1 cellular context compared by ENCODE assay signal in genomic region chr5:76457685-76458491, GRCh38.
TF ChIP-seq lines count a peak whose summit lies in the region.

No MANE protein-coding gene starts in this region.

TF ChIP-seq in HepG2, 621 proteins besides CTCF, POLR2A, EP300 and RAD21 (continued from another document and continues in another):
- no peak for TF ChIP-seq MLXIP (CRISPR knock-in tag; IDR thresholded peaks at IDR 0.05; ENCODE audit: borderline replicate concordance)
- no peak for TF ChIP-seq ZNF607 (CRISPR knock-in tag; IDR thresholded peaks at IDR 0.05; ENCODE audit: borderline replicate concordance)
- TF ChIP-seq ZNF629 (CRISPR knock-in tag; conservative IDR thresholded peaks at IDR 0.05), result no peak
- TF ChIP-seq ZNF232 (CRISPR knock-in tag; IDR thresholded peaks at IDR 0.05; ENCODE audit: borderline replicate concordance), result no peak
- no peak for TF ChIP-seq ZNF30 (CRISPR knock-in tag; IDR thresholded peaks at IDR 0.05)
- no peak for TF ChIP-seq ZNF572 (CRISPR knock-in tag; IDR thresholded peaks at IDR 0.05)
- TF ChIP-seq ZNF225 (CRISPR knock-in tag; IDR thresholded peaks at IDR 0.05), result no peak
- no peak for TF ChIP-seq ZNF816 (CRISPR knock-in tag; IDR thresholded peaks at IDR 0.05; ENCODE audit: borderline replicate concordance)
- TF ChIP-seq RNF219 (CRISPR knock-in tag; IDR thresholded peaks at IDR 0.05), result no peak
- TF ChIP-seq ARID2 (CRISPR knock-in tag; IDR thresholded peaks at IDR 0.05; ENCODE audit: borderline replicate concordance), result no peak
- no peak for TF ChIP-seq GTF3A (CRISPR knock-in tag; conservative IDR thresholded peaks at IDR 0.05)
- no peak for TF ChIP-seq ZNF709 (CRISPR knock-in tag; IDR thresholded peaks at IDR 0.05)
- no peak for TF ChIP-seq KLF13 (CRISPR knock-in tag; IDR thresholded peaks at IDR 0.05)
- TF ChIP-seq GABPB1 (CRISPR knock-in tag; IDR thresholded peaks at IDR 0.05), result no peak
- TF ChIP-seq CREM (IDR thresholded peaks at IDR 0.05), result no peak
- no peak for TF ChIP-seq CREM (CRISPR knock-in tag; IDR thresholded peaks at IDR 0.05)
- TF ChIP-seq ZNF276 (CRISPR knock-in tag; IDR thresholded peaks at IDR 0.05; ENCODE audit: low read depth), result no peak
- TF ChIP-seq ZNF484 (CRISPR knock-in tag; IDR thresholded peaks at IDR 0.05; ENCODE audit: borderline replicate concordance, low read depth), result no peak
- TF ChIP-seq ZFX (CRISPR knock-in tag; IDR thresholded peaks at IDR 0.05; ENCODE audit: low read depth), result peak; percentile 48; the same call in 1 of the 2 replicates
- TF ChIP-seq ZNF17 (CRISPR knock-in tag; IDR thresholded peaks at IDR 0.05), result no peak
- no peak for TF ChIP-seq ZNF253 (CRISPR knock-in tag; IDR thresholded peaks at IDR 0.05; ENCODE audit: borderline replicate concordance)
- no peak for TF ChIP-seq TSC22D2 (CRISPR knock-in tag; IDR thresholded peaks at IDR 0.05; ENCODE audit: borderline replicate concordance)
- no peak for TF ChIP-seq ATF7 (IDR thresholded peaks at IDR 0.05)
- no peak for TF ChIP-seq ATF7 (CRISPR knock-in tag; IDR thresholded peaks at IDR 0.05)
- TF ChIP-seq ZNF563 (CRISPR knock-in tag; IDR thresholded peaks at IDR 0.05), result no peak
- TF ChIP-seq ZBTB49 (CRISPR knock-in tag; IDR thresholded peaks at IDR 0.05; ENCODE audit: borderline replicate concordance), result no peak
- peak; percentile 56; the same call in 1 of the 2 replicates for TF ChIP-seq HMG20A (CRISPR knock-in tag; IDR thresholded peaks at IDR 0.05; ENCODE audit: borderline replicate concordance)
- peak; percentile 26; the same call in 1 of the 2 replicates for TF ChIP-seq ZNF788 (CRISPR knock-in tag; IDR thresholded peaks at IDR 0.05; ENCODE audit: borderline replicate concordance)
- TF ChIP-seq GLI4 (CRISPR knock-in tag; IDR thresholded peaks at IDR 0.05; ENCODE audit: borderline replicate concordance), result no peak
- TF ChIP-seq ZFP62 (CRISPR knock-in tag; IDR thresholded peaks at IDR 0.05), result no peak
- TF ChIP-seq PHF5A (CRISPR knock-in tag; IDR thresholded peaks at IDR 0.05; ENCODE audit: low read depth, unreplicated experiment), result no peak
- peak; percentile 46; the same call in 1 of the 2 replicates for TF ChIP-seq ELF1 (CRISPR knock-in tag; IDR thresholded peaks at IDR 0.05)
- peak; percentile 43; the same call in 1 of the 2 replicates for TF ChIP-seq IRF2 (CRISPR knock-in tag; IDR thresholded peaks at IDR 0.05)
- TF ChIP-seq GPN1 (CRISPR knock-in tag; IDR thresholded peaks at IDR 0.05; ENCODE audit: borderline replicate concordance), result no peak
- TF ChIP-seq ZNF503 (CRISPR knock-in tag; IDR thresholded peaks at IDR 0.05), result no peak
- no peak for TF ChIP-seq CBFB (CRISPR knock-in tag; IDR thresholded peaks at IDR 0.05)
- no peak for TF ChIP-seq ZFP41 (CRISPR knock-in tag; IDR thresholded peaks at IDR 0.05; ENCODE audit: borderline replicate concordance)
- TF ChIP-seq SOX6 (IDR thresholded peaks at IDR 0.05), result no peak
- TF ChIP-seq SOX6 (CRISPR knock-in tag; IDR thresholded peaks at IDR 0.05), result peak; percentile 49
- TF ChIP-seq KAT7 (CRISPR knock-in tag; IDR thresholded peaks at IDR 0.05; ENCODE audit: borderline replicate concordance), result no peak
- TF ChIP-seq ZBTB26 (CRISPR knock-in tag; IDR thresholded peaks at IDR 0.05; ENCODE audit: borderline replicate concordance), result no peak
- TF ChIP-seq ZNF891 (CRISPR knock-in tag; IDR thresholded peaks at IDR 0.05), result no peak
- no peak for TF ChIP-seq TAF15 (IDR thresholded peaks at IDR 0.05; ENCODE audit: low read depth, low read length, poor library complexity, severe bottlenecking)
- TF ChIP-seq CCAR2 (optimal IDR thresholded peaks at IDR 0.05; ENCODE audit: low read depth, low read length), result no peak
- 0 out of 2 replicates have a peak, but pooled peaks have one; percentile 71 for TF ChIP-seq MIXL1 (CRISPR knock-in tag; IDR thresholded peaks at IDR 0.05)
- no peak for TF ChIP-seq MED13 (CRISPR knock-in tag; IDR thresholded peaks at IDR 0.05)
- TF ChIP-seq ZNF790 (CRISPR knock-in tag; IDR thresholded peaks at IDR 0.05; ENCODE audit: borderline replicate concordance), result no peak
- no peak for TF ChIP-seq MAX (IDR thresholded peaks at IDR 0.05)
- TF ChIP-seq CENPBD1 (CRISPR knock-in tag; IDR thresholded peaks at IDR 0.05; ENCODE audit: borderline replicate concordance, low read depth), result no peak
- no peak for TF ChIP-seq ZBTB21 (CRISPR knock-in tag; IDR thresholded peaks at IDR 0.05)
- TF ChIP-seq ZNF746 (CRISPR knock-in tag; IDR thresholded peaks at IDR 0.05), result no peak
- TF ChIP-seq MED8 (CRISPR knock-in tag; IDR thresholded peaks at IDR 0.05; ENCODE audit: insufficient replicate concordance), result no peak
- TF ChIP-seq ZNF274 (CRISPR knock-in tag; IDR thresholded peaks at IDR 0.05), result no peak
- TF ChIP-seq ZNF275 (CRISPR knock-in tag; IDR thresholded peaks at IDR 0.05; ENCODE audit: borderline replicate concordance), result no peak
- TF ChIP-seq MBD4 (IDR thresholded peaks at IDR 0.05; ENCODE audit: borderline replicate concordance, low read length), result no peak
- TF ChIP-seq ZNF530 (CRISPR knock-in tag; IDR thresholded peaks at IDR 0.05; ENCODE audit: low read depth), result no peak
- no peak; the same call in 1 of the 2 replicates for TF ChIP-seq RXRA (CRISPR knock-in tag; IDR thresholded peaks at IDR 0.05)
- TF ChIP-seq STAG1 (CRISPR knock-in tag; IDR thresholded peaks at IDR 0.05), result no peak
- TF ChIP-seq TBP (CRISPR knock-in tag; IDR thresholded peaks at IDR 0.05), result no peak
- TF ChIP-seq MIER3 (CRISPR knock-in tag; IDR thresholded peaks at IDR 0.05; ENCODE audit: borderline replicate concordance), result no peak
- no peak for TF ChIP-seq E2F1 (CRISPR knock-in tag; IDR thresholded peaks at IDR 0.05)
- TF ChIP-seq AHR (CRISPR knock-in tag; IDR thresholded peaks at IDR 0.05), result no peak
- no peak for TF ChIP-seq SNRNP70 (IDR thresholded peaks at IDR 0.05; ENCODE audit: low read depth, low read length)
- no peak for TF ChIP-seq ZSCAN21 (CRISPR knock-in tag; IDR thresholded peaks at IDR 0.05; ENCODE audit: borderline replicate concordance)
